In genomic region chr3:153166206-153166605, GRCh38 we compare ENCODE assay signal across 8 cellular contexts. TPM values are rescaled to one million over a fixed set of nuclear protein-coding genes. Genes with fewer than 3 reads are reported as not detected.
DNase-seq lines count a peak whose midpoint lies in the region; ATAC-seq and TF ChIP-seq lines count a peak whose summit lies in the region.

No MANE protein-coding gene starts in this region.

- H3K27ac ChIP-seq in SK-N-SH (ENCODE audit: low read depth in 2 of 2, low read length in 1 of 2) = peak overlapping the region in 1 of 2 experiments; percentile 1; a peak in 1 of 4 replicates

- H3K9me3 ChIP-seq in SK-N-SH = no peaks in the 10 kb centered on the region

- no peak for TF ChIP-seq EP300 in SK-N-SH (IDR thresholded peaks at IDR 0.05; ENCODE audit: borderline replicate concordance in 1 of 2, low read depth in 1 of 2, low read length in 1 of 2)

- H3K4me2 ChIP-seq in SK-N-SH = peak overlapping the region; percentile 88

- H3K4me3 ChIP-seq in SK-N-SH (ENCODE audit: low read depth in 2 of 2, low read length in 1 of 2) (peak overlapping the region in 1 of 2 experiments; percentile 96; a peak in 3 of 4 replicates), choroid plexus epithelial cell (ENCODE audit: low read depth, low read length) (peak overlapping the region; percentile 95)

- no peaks in the 10 kb centered on the region for H3K9me2 ChIP-seq in SK-N-SH

- TF ChIP-seq CTCF in SK-N-SH (IDR thresholded peaks at IDR 0.05) = no peak
- TF ChIP-seq CTCF in choroid plexus epithelial cell (conservative IDR thresholded peaks at IDR 0.05; ENCODE audit: low read depth, low read length) = no peak

- H3K79me2 ChIP-seq in SK-N-SH (ENCODE audit: insufficient read depth) = peaks cover 82% of the 10 kb centered on the region

- CTCF ChIA-PET in SK-N-SH (lab: Yijun Ruan, JAX) = interaction anchor here (0.7 kb wide), 1 partner anchor 14 kb away, joined by 4 read pairs; no protein-coding TSS in a partner anchor

- H2AFZ ChIP-seq in SK-N-SH (ENCODE audit: low read depth) = no peak overlapping the region

- peaks cover 12 to 65% of the 10 kb centered on the region in 2 experiments for H3K36me3 ChIP-seq in SK-N-SH (replicated peaks in 1 of 2; ENCODE audit: control insufficient read depth in 1 of 2, insufficient read depth in 2 of 2, low read length in 1 of 2)

- WGBS in SK-N-SH (ENCODE audit: low lambda C conversion rate) = 70% methylated on average over 3 of the region's 3 CpGs

- H3K9ac ChIP-seq in SK-N-SH = peak overlapping the region; percentile 2; the same call in 1 of the 2 replicates

- no peak for TF ChIP-seq RAD21 in SK-N-SH (IDR thresholded peaks at IDR 0.05; ENCODE audit: low read length)

- H3K27me3 ChIP-seq in SK-N-SH (ENCODE audit: insufficient read depth) = no peaks in the 10 kb centered on the region

- peaks cover 28% of the 10 kb centered on the region for H3F3A ChIP-seq in SK-N-SH (replicated peaks; ENCODE audit: insufficient read depth)

- H3K4me1 ChIP-seq in SK-N-SH (ENCODE audit: control insufficient read depth in 1 of 2, insufficient read depth in 2 of 2, low read depth in 1 of 2, low read length in 1 of 2) = peaks cover 0 to 20% of the 10 kb centered on the region in 2 experiments

- POLR2A ChIA-PET in SK-N-SH (lab: Yijun Ruan, JAX) = no interaction called here

- no peak for ATAC-seq in SK-N-SH treated with all-trans-retinoic acid at 6 μM for 48 hours
- ATAC-seq in HG03342 (IDR thresholded peaks at IDR 0.05; ENCODE audit: unreplicated experiment) = no peak

- H4K20me1 ChIP-seq in SK-N-SH (ENCODE audit: insufficient read depth) = peaks cover 68% of the 10 kb centered on the region

- DNase-seq in SK-N-SH (no peak), choroid plexus epithelial cell (ENCODE audit: low read depth) (peak; percentile 49), pulmonary artery endothelial cell (ENCODE audit: low read depth, low spot score) (peak; percentile 56), NCI-H82 treated with DMSO at 0.1 percent for 48 hours (lab: John Stamatoyannopoulos, UW; ENCODE audit: unreplicated experiment) (no peak), NCI-H1048 (lab: John Stamatoyannopoulos, UW) (no peak)

TF ChIP-seq in SK-N-SH, 30 proteins besides CTCF, POLR2A, EP300 and RAD21:
- TF ChIP-seq JUND (IDR thresholded peaks at IDR 0.05) (peak; percentile 5; the same call in 1 of the 2 replicates), USF2 (IDR thresholded peaks at IDR 0.05; ENCODE audit: borderline replicate concordance, low read depth, low read length) (no peak), PBX3 (IDR thresholded peaks at IDR 0.05) (peak; percentile 42)

TF ChIP-seq in SK-N-SH treated with all-trans-retinoic acid at 6 μM for 48 hours, 23 proteins besides CTCF, POLR2A, EP300 and RAD21:
- no peak for TF ChIP-seq TSHZ2 (CRISPR knock-in tag; IDR thresholded peaks at IDR 0.05)
- no peak for TF ChIP-seq BACH2 (CRISPR knock-in tag; IDR thresholded peaks at IDR 0.05; ENCODE audit: borderline replicate concordance)

TF ChIP-seq in PFSK-1, 5 proteins besides CTCF, POLR2A, EP300 and RAD21:
- peak; percentile 43; the same call in 1 of the 2 replicates for TF ChIP-seq POLR2AphosphoS5 (IDR thresholded peaks at IDR 0.05; ENCODE audit: low read depth, low read length)
- no peak for TF ChIP-seq FOXP2 (optimal IDR thresholded peaks at IDR 0.05; ENCODE audit: borderline replicate concordance, extremely low read depth, extremely low read length, insufficient read depth)
- TF ChIP-seq REST (IDR thresholded peaks at IDR 0.05; ENCODE audit: insufficient read depth in 1 of 2, low read depth in 2 of 2, low read length in 2 of 2) = no peak
- peak; percentile 43; the same call in 1 of the 2 replicates for TF ChIP-seq SIN3A (IDR thresholded peaks at IDR 0.05; ENCODE audit: borderline replicate concordance, insufficient read depth, low read length)
TF ChIP-seq in PFSK-1: peak in this region for 2.

RNA-seq across cellular contexts. Expression of gene RAP2B, which starts 4.2 kb away (rescaled TPM):
- polyA plus RNA-seq in SK-N-SH (2012; rRNA removed) = 5.8 and 7.3 TPM in 2 replicates
- polyA plus RNA-seq in SK-N-SH (2012; cell fraction: cytosol; rRNA removed) = 5.4 and 6.4 TPM in 2 replicates
- 2.3 and 2.6 TPM in 2 replicates for polyA plus RNA-seq in SK-N-SH (2012; cell fraction: nucleus; rRNA removed)
- 16.4 TPM for polyA plus RNA-seq in PFSK-1 (2012; ENCODE audit: insufficient read length, low read depth)
- total RNA-seq in pulmonary artery endothelial cell = 44.1 and 54.0 TPM in 2 replicates

Comparison
In these comparisons a context has a peak if more than half of its experiments do, and no peak if none do; other contexts are left out.
1. DNase-seq: peak in choroid plexus epithelial cell (single experiment) and pulmonary artery endothelial cell (single experiment); none in SK-N-SH (single experiment), NCI-H82 treated with DMSO at 0.1 percent for 48 hours (single experiment) and NCI-H1048 (single experiment).